ENCODE assay signal across 8 cellular contexts in the genomic region with DNA sequence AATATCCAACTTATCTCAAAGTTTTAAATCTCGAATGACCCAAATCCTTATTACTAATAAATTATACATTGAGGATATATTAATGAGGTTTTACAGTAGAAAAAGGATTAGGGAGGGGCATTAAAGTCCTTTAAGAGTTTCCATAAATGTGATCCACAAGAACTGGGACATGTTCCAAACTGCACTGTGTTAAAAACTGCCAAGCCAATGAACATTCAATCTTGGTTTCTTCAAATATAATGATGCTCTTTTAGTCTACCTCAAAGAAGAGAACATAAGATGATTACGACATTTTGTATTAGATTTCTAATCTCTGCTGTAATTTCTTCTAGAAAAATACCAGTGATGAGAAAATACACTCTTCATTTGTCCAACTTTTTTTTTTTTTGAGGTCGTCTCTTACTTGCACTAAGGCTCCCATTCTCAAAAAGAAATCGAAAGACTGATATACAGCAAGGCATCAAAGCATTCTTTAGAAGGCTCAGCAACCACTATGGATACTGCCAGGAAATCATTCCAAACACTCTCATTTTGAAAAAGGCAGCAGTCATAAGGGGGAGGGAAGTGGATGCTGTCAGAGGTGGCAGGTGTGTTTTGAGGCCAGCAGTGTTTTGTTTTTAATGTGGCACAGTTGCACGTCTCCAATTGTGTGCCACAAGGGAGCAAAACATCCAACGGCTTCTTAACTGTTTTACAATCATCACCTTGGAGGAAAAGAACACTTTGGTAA. TPM values are rescaled to one million over a fixed set of nuclear protein-coding genes. Genes with fewer than 3 reads are reported as not detected.
DNase-seq lines count a peak whose midpoint lies in the region; ATAC-seq, FAIRE-seq and TF ChIP-seq lines count a peak whose summit lies in the region.

No MANE protein-coding gene starts in this region.

- H3K27me3 ChIP-seq in CD4-positive, alpha-beta T cell (ENCODE audit: control insufficient read depth, insufficient read depth, low read length), result no peaks in the 10 kb centered on the region
- H3K27me3 ChIP-seq in HUES6 (ENCODE audit: control insufficient read depth, insufficient read depth, low read length) (no peaks in the 10 kb centered on the region), keratinocyte (ENCODE audit: control insufficient read depth, extremely low read depth, insufficient read depth, low read length) (no peaks in the 10 kb centered on the region)

- H3K9me3 ChIP-seq in CD4-positive, alpha-beta T cell (ENCODE audit: control insufficient read depth, low read length), result no peaks in the 10 kb centered on the region
- H3K9me3 ChIP-seq in HUES6 (ENCODE audit: control insufficient read depth, insufficient read depth, low read depth, low read length) (no peaks in the 10 kb centered on the region), keratinocyte (ENCODE audit: control insufficient read depth, low read depth, low read length) (no peaks in the 10 kb centered on the region)

- H3K4me2 ChIP-seq in keratinocyte (ENCODE audit: control insufficient read depth, extremely low read depth, insufficient read depth, low read depth, low read length), result peak overlapping the region; percentile 99

- no peak for TF ChIP-seq CTCF in CD4-positive, alpha-beta T cell (IDR thresholded peaks at IDR 0.05)
- no peak for TF ChIP-seq CTCF in activated CD8-positive, alpha-beta T cell treated with anti-CD3 and anti-CD28 coated beads for 36 hours (IDR thresholded peaks at IDR 0.05)
- TF ChIP-seq CTCF in keratinocyte (optimal IDR thresholded peaks at IDR 0.05 in 1 of 3, IDR thresholded peaks at IDR 0.05 in 1 of 3, conservative IDR thresholded peaks at IDR 0.05 in 1 of 3; ENCODE audit: extremely low read depth in 1 of 3, insufficient read depth in 2 of 3, low read length in 3 of 3), result no peak

- H3K36me3 ChIP-seq in HUES6 (ENCODE audit: control insufficient read depth, insufficient read depth, low read length), result peaks cover 31% of the 10 kb centered on the region
- H3K36me3 ChIP-seq in keratinocyte (ENCODE audit: control insufficient read depth in 2 of 2, extremely low read depth in 1 of 2, insufficient read depth in 2 of 2, low read length in 2 of 2), result peaks cover 0 to 4% of the 10 kb centered on the region in 2 experiments

- no peak overlapping the region for H3K9ac ChIP-seq in HUES6 (ENCODE audit: low read length)
- peak overlapping the region; percentile 22 for H3K9ac ChIP-seq in keratinocyte (ENCODE audit: control insufficient read depth, extremely low read depth, insufficient read depth, low read length)

- POLR2A ChIA-PET in CD4-positive, alpha-beta T cell (lab: Charles Lee), result interaction anchor here (0.8 to 1.6 kb wide), 3 partner anchors 11 to 661 kb away, joined by 3 to 8 read pairs (median 3); a partner anchor contains a TSS
- POLR2A ChIA-PET in activated CD8-positive, alpha-beta T cell treated with anti-CD3 and anti-CD28 coated beads for 36 hours (lab: Charles Lee), result interaction anchor here (0.6 to 2.0 kb wide), 2 partner anchors 11 to 501 kb away, joined by 3 to 4 read pairs; a partner anchor contains a TSS

- H3K36me3 Mint-ChIP-seq in CD4-positive, alpha-beta T cell (ENCODE audit: low read depth), result peaks cover 41% of the 10 kb centered on the region
- H3K36me3 Mint-ChIP-seq in activated CD8-positive, alpha-beta T cell treated with anti-CD3 and anti-CD28 coated beads for 36 hours (ENCODE audit: low read depth), result peaks cover 18% of the 10 kb centered on the region

- H3K27me3 Mint-ChIP-seq in CD4-positive, alpha-beta T cell, result no peaks in the 10 kb centered on the region
- no peaks in the 10 kb centered on the region for H3K27me3 Mint-ChIP-seq in activated CD8-positive, alpha-beta T cell treated with anti-CD3 and anti-CD28 coated beads for 36 hours

- dilution Hi-C loops in keratinocyte (cut with MboI; ENCODE audit: extremely low pct_ligation_motif_present, low sequenced_read_pairs), result no loop called here

- FAIRE-seq in keratinocyte (lab: Jason Lieb, UNC), result peak; percentile 46

- H2AFZ ChIP-seq in keratinocyte (ENCODE audit: control insufficient read depth, low read length), result no peak overlapping the region

- intact Hi-C loops in CD4-positive, alpha-beta T cell (cut with DNase I, micrococcal nuclease), result loop anchor here (2.0 to 5.0 kb wide), 4 partner anchors 85 to 721 kb away; a partner anchor contains a TSS
- intact Hi-C loops in activated CD8-positive, alpha-beta T cell treated with anti-CD3 and anti-CD28 coated beads for 36 hours (cut with micrococcal nuclease), result loop anchor here (10.0 kb wide), 1 partner anchor 83 kb away; a partner anchor contains a TSS

- CTCF ChIA-PET in CD4-positive, alpha-beta T cell (lab: Charles Lee), result interaction anchor here (0.9 to 1.3 kb wide), 2 partner anchors 27 to 86 kb away, joined by 3 read pairs; a partner anchor contains a TSS
- CTCF ChIA-PET in activated CD8-positive, alpha-beta T cell treated with anti-CD3 and anti-CD28 coated beads for 36 hours (lab: Charles Lee), result interaction anchor here (1.4 to 1.5 kb wide), 2 partner anchors 85 to 161 kb away, joined by 3 to 6 read pairs; no protein-coding TSS in a partner anchor

- H3K4me3 Mint-ChIP-seq in CD4-positive, alpha-beta T cell, result peak overlapping the region; percentile 70
- peak overlapping the region; percentile 97 for H3K4me3 Mint-ChIP-seq in activated CD8-positive, alpha-beta T cell treated with anti-CD3 and anti-CD28 coated beads for 36 hours

- peak overlapping the region; percentile 95 for H3K4me3 ChIP-seq in HUES6 (ENCODE audit: low read depth, low read length)
- peak overlapping the region; percentile 4 to 93 (median 82) for H3K4me3 ChIP-seq in keratinocyte (ENCODE audit: control insufficient read depth in 2 of 3, extremely low read depth in 1 of 3, insufficient read depth in 2 of 3, low read depth in 1 of 3, low read length in 3 of 3)

- no peaks in the 10 kb centered on the region for H3K9me1 ChIP-seq in keratinocyte (ENCODE audit: control insufficient read depth, extremely low read depth, insufficient read depth, low read length)

- H3K79me2 ChIP-seq in keratinocyte (ENCODE audit: control insufficient read depth, insufficient read depth, low read length), result peaks cover 49% of the 10 kb centered on the region

- peaks cover 57% of the 10 kb centered on the region for H3K4me1 ChIP-seq in HUES6 (ENCODE audit: control insufficient read depth, insufficient read depth, low read length)
- peaks cover 11% of the 10 kb centered on the region for H3K4me1 ChIP-seq in keratinocyte (ENCODE audit: control insufficient read depth, extremely low read depth, insufficient read depth, low read length)

- no peaks in the 10 kb centered on the region for H3K9me3 Mint-ChIP-seq in CD4-positive, alpha-beta T cell
- H3K9me3 Mint-ChIP-seq in activated CD8-positive, alpha-beta T cell treated with anti-CD3 and anti-CD28 coated beads for 36 hours, result no peaks in the 10 kb centered on the region

- H3K27ac ChIP-seq in CD4-positive, alpha-beta T cell (ENCODE audit: low read depth, low read length), result no peak overlapping the region
- no peak overlapping the region for H3K27ac ChIP-seq in HUES6 (ENCODE audit: low read depth, low read length)
- H3K27ac ChIP-seq in keratinocyte (ENCODE audit: control insufficient read depth, insufficient read depth, low read length), result no peak overlapping the region

- peaks cover 58% of the 10 kb centered on the region for H3K4me1 Mint-ChIP-seq in CD4-positive, alpha-beta T cell (ENCODE audit: low read depth)
- peaks cover 39% of the 10 kb centered on the region for H3K4me1 Mint-ChIP-seq in activated CD8-positive, alpha-beta T cell treated with anti-CD3 and anti-CD28 coated beads for 36 hours (ENCODE audit: low read depth)

- H4K20me1 ChIP-seq in keratinocyte (ENCODE audit: control insufficient read depth, extremely low read depth, insufficient read depth, low read length), result no peaks in the 10 kb centered on the region

- ATAC-seq in CD4-positive, alpha-beta T cell (ENCODE audit: poor library complexity), result no peak
- ATAC-seq in activated CD8-positive, alpha-beta T cell treated with anti-CD3 and anti-CD28 coated beads for 36 hours, result no peak
- ATAC-seq in GM19455 (IDR thresholded peaks at IDR 0.05; ENCODE audit: unreplicated experiment) (no peak), GM19023 (IDR thresholded peaks at IDR 0.05; ENCODE audit: unreplicated experiment) (no peak)

- DNase-seq in CD4-positive, alpha-beta T cell, result no peak
- no peak for DNase-seq in activated CD8-positive, alpha-beta T cell treated with anti-CD3 and anti-CD28 coated beads for 36 hours
- DNase-seq in keratinocyte (ENCODE audit: low read depth, low spot score) (no peak), SKM-1 (lab: John Stamatoyannopoulos, UW; ENCODE audit: unreplicated experiment) (no peak), NCI-H226 (no peak)

- peak overlapping the region; percentile 93 for H3K27ac Mint-ChIP-seq in CD4-positive, alpha-beta T cell
- peak overlapping the region; percentile 55 for H3K27ac Mint-ChIP-seq in activated CD8-positive, alpha-beta T cell treated with anti-CD3 and anti-CD28 coated beads for 36 hours

RNA-seq across cellular contexts. Expression of a gene that starts 1.6 kb away (rescaled TPM):
- 10 to 100 TPM; 65.9 to 67.1 TPM for total RNA-seq in CD4-positive, alpha-beta T cell
- 10 to 100 TPM; 38.2 to 42.7 TPM for total RNA-seq in activated CD8-positive, alpha-beta T cell treated with anti-CD3 and anti-CD28 coated beads for 36 hours
- 10.4 to 15.5 TPM (median 11.5 TPM) in 3 replicates for polyA plus RNA-seq in keratinocyte
- polyA plus RNA-seq in keratinocyte (2011; ENCODE audit: low read depth), result 4.5 TPM
- polyA plus RNA-seq in keratinocyte (2011; cell fraction: cytosol; rRNA removed), result 4.9 and 7.9 TPM in 2 replicates
- polyA plus RNA-seq in keratinocyte (2011; cell fraction: nucleus; rRNA removed), result 20.7 and 28.4 TPM in 2 replicates
- 6.8 and 13.8 TPM in 2 replicates for polyA plus RNA-seq in keratinocyte (2012; ENCODE audit: low replicate concordance)
- 11.8 to 48.7 TPM (median 41.5 TPM) in 3 replicates for polyA minus RNA-seq in keratinocyte
- 15.0 TPM for polyA minus RNA-seq in keratinocyte (2011; cell fraction: cytosol; rRNA and poly(A)+ RNA removed)
- 33.1 and 53.0 TPM in 2 replicates for polyA minus RNA-seq in keratinocyte (2011; cell fraction: nucleus; rRNA and poly(A)+ RNA removed)
